Comparison of ENCODE assay signal across 9 cellular contexts in the genomic region with DNA sequence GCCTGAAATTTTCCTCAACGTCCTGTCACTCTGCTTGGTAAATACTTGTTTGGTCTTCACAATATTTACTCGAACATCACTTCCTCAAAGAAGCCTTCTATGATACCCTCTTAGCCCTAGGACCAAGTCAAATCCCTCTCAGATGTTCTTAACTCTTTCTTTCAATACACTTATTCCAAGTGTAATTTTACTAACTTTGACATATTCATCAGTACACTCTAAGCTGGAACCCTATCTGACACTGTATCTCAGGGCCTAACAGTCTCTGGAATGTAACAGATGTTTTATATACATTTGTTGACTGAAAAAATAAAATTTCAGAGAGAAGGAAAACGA. TPM values are rescaled to one million over a fixed set of nuclear protein-coding genes. Genes with fewer than 3 reads are reported as not detected.
DNase-seq lines count a peak whose midpoint lies in the region; ATAC-seq lines count a peak whose summit lies in the region.
"Had no signal": no experiment of that assay in that cellular context is flagged by ENCODE, and none has a peak within 500 bp of the region (broad histone marks: within the 10 kb centered on the region; RNA-seq: fewer than 3 reads in every experiment).

No MANE protein-coding gene starts in this region.

- H3K23ac ChIP-seq in neuronal stem cell (ENCODE audit: low read depth, low read length, poor library complexity), result no peak overlapping the region

- H3K27me3 ChIP-seq in ACC112 (ENCODE audit: insufficient read depth, low read length) (no peaks in the 10 kb centered on the region), neuronal stem cell (ENCODE audit: control insufficient read depth in 3 of 3, insufficient read depth in 3 of 3, low read depth in 1 of 3, low read length in 3 of 3) (no peaks in the 10 kb centered on the region)

- no peak overlapping the region for H2BK15ac ChIP-seq in neuronal stem cell (ENCODE audit: low read length)

- no peak overlapping the region for H3K4me3 Mint-ChIP-seq in activated naive CD8-positive, alpha-beta T cell treated with anti-CD3 and anti-CD28 coated beads for 36 hours

- no peaks in the 10 kb centered on the region for H3K27me3 Mint-ChIP-seq in activated naive CD8-positive, alpha-beta T cell treated with anti-CD3 and anti-CD28 coated beads for 36 hours

- H4K8ac ChIP-seq in neuronal stem cell (ENCODE audit: low read depth, low read length), result no peak overlapping the region

- H3K4me3 ChIP-seq in ACC112 (ENCODE audit: low read depth, low read length), result peak overlapping the region; percentile 24; the same call in 1 of the 2 replicates
- H3K4me3 ChIP-seq in neuronal stem cell (ENCODE audit: low read length in 2 of 2), result no peak overlapping the region

- H2AK5ac ChIP-seq in neuronal stem cell (ENCODE audit: low read depth, low read length), result no peak overlapping the region

- DNase-seq in neuronal stem cell (ENCODE audit: low spot score) (no peak), retina (no peak)
- no peak for DNase-seq in activated naive CD8-positive, alpha-beta T cell treated with anti-CD3 and anti-CD28 coated beads for 36 hours
- DNase-seq in activated naive CD4-positive, alpha-beta T cell (lab: John Stamatoyannopoulos, UW), result no peak
- DNase-seq: hippocampal formation had no signal

- H3K18ac ChIP-seq in neuronal stem cell (ENCODE audit: low read length), result no peak overlapping the region

- H3K79me2 ChIP-seq in ACC112 (ENCODE audit: control insufficient read depth, insufficient read depth, low read length, unreplicated experiment), result peaks cover 35% of the 10 kb centered on the region

- H3K27ac ChIP-seq in ACC112 (ENCODE audit: low read depth, low read length) (peak overlapping the region; percentile 36), cingulate gyrus (ENCODE audit: low read depth, low read length) (peak overlapping the region; percentile 1), neuronal stem cell (replicated peaks; ENCODE audit: low read length) (no peak overlapping the region)

- H3K36me3 Mint-ChIP-seq in activated naive CD8-positive, alpha-beta T cell treated with anti-CD3 and anti-CD28 coated beads for 36 hours, result peaks cover 15% of the 10 kb centered on the region

- H3K14ac ChIP-seq in neuronal stem cell (ENCODE audit: low read length), result no peak overlapping the region

- peaks cover 32% of the 10 kb centered on the region for H3K4me1 ChIP-seq in ACC112 (ENCODE audit: control insufficient read depth, insufficient read depth, low read length, unreplicated experiment)
- peaks cover 22 to 35% of the 10 kb centered on the region in 2 donors for H3K4me1 ChIP-seq in neuronal stem cell (ENCODE audit: control insufficient read depth in 2 of 2, insufficient read depth in 1 of 2, low read depth in 1 of 2, low read length in 2 of 2)

- H3K27ac Mint-ChIP-seq in activated naive CD8-positive, alpha-beta T cell treated with anti-CD3 and anti-CD28 coated beads for 36 hours, result no peak overlapping the region

- H4K91ac ChIP-seq in neuronal stem cell (ENCODE audit: low read depth, low read length, poor library complexity), result no peak overlapping the region

- H3K9me3 ChIP-seq in neuronal stem cell (replicated peaks in 1 of 2; ENCODE audit: control insufficient read depth in 2 of 2, insufficient read depth in 1 of 2, low read depth in 1 of 2, low read length in 2 of 2), result no peaks in the 10 kb centered on the region

- H3K36me3 ChIP-seq in ACC112 (ENCODE audit: insufficient read depth, low read length) (no peaks in the 10 kb centered on the region), neuronal stem cell (replicated peaks in 1 of 2; ENCODE audit: control insufficient read depth in 2 of 2, insufficient read depth in 2 of 2, low read length in 2 of 2) (no peaks in the 10 kb centered on the region)

- no peak overlapping the region for H3K4me2 ChIP-seq in neuronal stem cell (ENCODE audit: insufficient read depth, low read length, poor library complexity, severe bottlenecking)

- H3K4ac ChIP-seq in neuronal stem cell (ENCODE audit: low read length), result no peak overlapping the region

- ATAC-seq in HG03432 (IDR thresholded peaks at IDR 0.05; ENCODE audit: unreplicated experiment) (peak; percentile 15), HG02970 (IDR thresholded peaks at IDR 0.05; ENCODE audit: low FRiP score, unreplicated experiment) (no peak)

- H2BK12ac ChIP-seq in neuronal stem cell (ENCODE audit: low read length), result peak overlapping the region; percentile 14

- peak overlapping the region; percentile 31 for H2AFZ ChIP-seq in ACC112 (ENCODE audit: low read length, unreplicated experiment)
- H2AFZ ChIP-seq in neuronal stem cell (ENCODE audit: low read length), result peak overlapping the region; percentile 72

- peaks cover 20% of the 10 kb centered on the region for H3K4me1 Mint-ChIP-seq in activated naive CD8-positive, alpha-beta T cell treated with anti-CD3 and anti-CD28 coated beads for 36 hours

- no peak overlapping the region for H2BK5ac ChIP-seq in neuronal stem cell (ENCODE audit: low read length)

- no peaks in the 10 kb centered on the region for H3K9me3 Mint-ChIP-seq in activated naive CD8-positive, alpha-beta T cell treated with anti-CD3 and anti-CD28 coated beads for 36 hours

- WGBS in neuronal stem cell (ENCODE audit: extremely low coverage in 2 of 2, insufficient read length in 2 of 2, insufficient replicate concordance in 1 of 2), 2 donors, result no CpG with 5 or more reads among the region's 3 CpGs

- no peak overlapping the region for H3K9ac ChIP-seq in neuronal stem cell (ENCODE audit: low read depth, low read length, poor library complexity)

- no peak overlapping the region for H2BK120ac ChIP-seq in neuronal stem cell (ENCODE audit: low read depth, low read length)

- H3K79me1 ChIP-seq in neuronal stem cell (ENCODE audit: low read depth, low read length), result no peaks in the 10 kb centered on the region

RNA-seq across cellular contexts. Expression of a gene that starts 19.6 kb away (rescaled TPM):
- 7.3 TPM for polyA plus RNA-seq in neuronal stem cell (2013, experiment 1 of 2)
- 6.5 TPM for polyA plus RNA-seq in neuronal stem cell (2013, experiment 2 of 2)
- 10 to 100 TPM; 19.8 to 21.4 TPM for total RNA-seq in activated naive CD8-positive, alpha-beta T cell treated with anti-CD3 and anti-CD28 coated beads for 36 hours
